Comparison of ENCODE assay signal across 13 cellular contexts in genomic region chr5:164051745-164052144, GRCh38.
"Had no signal": no experiment of that assay in that cellular context is flagged by ENCODE, and none has a peak within 500 bp of the region (broad histone marks: within the 10 kb centered on the region; RNA-seq: fewer than 3 reads in every experiment).

No MANE protein-coding gene starts in this region.

- DNase-seq: activated B cell treated with CpG ODN at 0.5 μM for 24 hours; activated CD4-positive, alpha-beta T cell treated with anti-CD3 and anti-CD28 coated beads, Interleukin-2, amount 10 ng/mL, durations not matched to agents 24 days and 14 days; activated CD8-positive, alpha-beta memory T cell treated with anti-CD3 and anti-CD28 coated beads for 24 hours; activated effector memory CD4-positive, alpha-beta T cell treated with Interleukin-2 at 50 U/mL for 16 hours; activated T-cell treated with anti-CD3 and anti-CD28 coated beads for 4 hours; hippocampal formation; kidney glomerular epithelial cell; naive thymus-derived CD4-positive, alpha-beta T cell; right cardiac atrium; stimulated activated CD4-positive, alpha-beta T cell treated with anti-CD3 and anti-CD28 coated beads, Interleukin-2, amount 100 ng/mL, for 24 hours; stimulated activated naive CD4-positive, alpha-beta T cell had no signal

- H3K4me3 ChIP-seq: cardiac muscle cell had no signal

- H3K27ac ChIP-seq: cardiac muscle cell had no signal

- H3K27me3 ChIP-seq: cardiac muscle cell had no signal

- H3K36me3 ChIP-seq: cardiac muscle cell had no signal

- ATAC-seq: naive thymus-derived CD4-positive, alpha-beta T cell; right cardiac atrium; SK-N-SH treated with all-trans-retinoic acid at 6 μM for 48 hours had no signal
